ENCODE assay signal across 41 cellular contexts in genomic region chr5:109927639-109928038, GRCh38.
"Had no signal": no experiment of that assay in that cellular context is flagged by ENCODE, and none has a peak within 500 bp of the region (broad histone marks: within the 10 kb centered on the region; RNA-seq: fewer than 3 reads in every experiment).

No MANE protein-coding gene starts in this region.

- H3K4me3 Mint-ChIP-seq: activated naive CD4-positive, alpha-beta T cell treated with anti-CD3 and anti-CD28 coated beads for 36 hours; activated naive CD4-positive, alpha-beta T cell treated with anti-CD3 and anti-CD28 coated beads, Interleukin-2, amount 10 ng/mL, durations not matched to agents 7 days and 5 days; activated naive CD4-positive, alpha-beta T cell treated with anti-CD3 and anti-CD28 coated beads, Interleukin-2, amount 50 U/mL, for 24 hours; activated naive CD8-positive, alpha-beta T cell; activated naive CD8-positive, alpha-beta T cell treated with anti-CD3 and anti-CD28 coated beads for 36 hours; activated naive CD8-positive, alpha-beta T cell treated with anti-CD3 and anti-CD28 coated beads, Interleukin-2, amount 10 ng/mL, durations not matched to agents 7 days and 5 days; activated naive CD8-positive, alpha-beta T cell treated with anti-CD3 and anti-CD28 coated beads, Interleukin-2, amount 50 U/mL, for 24 hours; activated T-cell treated with anti-CD3 and anti-CD28 coated beads, Interleukin-2, amount 50 U/mL, for 24 hours; activated T-cell treated with anti-CD3 and anti-CD28 coated beads, Interleukin-2, amount 50 U/mL, for 4 hours; activated T-cell treated with anti-CD3 and anti-CD28 coated beads, Interleukin-2, amount 50 U/mL, for 72 hours; activated T-helper 1 cell treated with anti-CD3 and anti-CD28 coated beads, Interleukin-12 subunit alpha, Interleukin-12 subunit beta, Interleukin-2, Interleukin-4 antibody, amounts not matched to agents 30 ng/mL and 10 ng/mL and 1 ng/mL, durations not matched to agents 14 hours and 24 hours and 36 hours; activated T-helper 17 cell treated with anti-CD3 and anti-CD28 coated beads, Interleukin-2, amount 50 U/mL, for 72 hours; brain; central memory CD8-positive, alpha-beta T cell had no signal

- H3K4me1 ChIP-seq: adrenal gland, ascending aorta, body of pancreas, breast epithelium had no signal

- H3K27ac ChIP-seq: adrenal gland, ascending aorta, body of pancreas, brain microvascular endothelial cell, breast epithelium, cardiac muscle cell had no signal

- ATAC-seq: activated naive CD4-positive, alpha-beta T cell treated with anti-CD3 and anti-CD28 coated beads, Interleukin-2, amount 50 U/mL, for 72 hours; activated naive CD8-positive, alpha-beta T cell treated with anti-CD3 and anti-CD28 coated beads, Interleukin-2, amount 50 U/mL, for 24 hours; activated T-cell treated with anti-CD3 and anti-CD28 coated beads, Interleukin-2, amount 50 U/mL, for 4 hours; activated T-cell treated with anti-CD3 and anti-CD28 coated beads, Interleukin-2, amount 50 U/mL, for 72 hours; activated T-helper 17 cell treated with anti-CD3 and anti-CD28 coated beads, Interleukin-2, amount 50 U/mL, for 72 hours; body of pancreas had no signal

- DNase-seq: activated effector memory CD4-positive, alpha-beta T cell treated with anti-CD3 and anti-CD28 coated beads, Interleukin-2, amount 50 U/mL, for 16 hours; activated effector memory CD4-positive, alpha-beta T cell treated with Interleukin-2 at 50 U/mL for 16 hours; activated gamma-delta T cell; activated gamma-delta T cell treated with Interleukin-2 at 50 U/mL for 16 hours; activated naive CD4-positive, alpha-beta T cell; activated naive CD4-positive, alpha-beta T cell treated with anti-CD3 and anti-CD28 coated beads for 36 hours; activated naive CD4-positive, alpha-beta T cell treated with anti-CD3 and anti-CD28 coated beads, Interleukin-2, amount 10 ng/mL, durations not matched to agents 7 days and 5 days; activated naive CD4-positive, alpha-beta T cell treated with anti-CD3 and anti-CD28 coated beads, Interleukin-2, amount 50 U/mL, for 16 hours; activated naive CD4-positive, alpha-beta T cell treated with Interleukin-2 at 50 U/mL for 16 hours; activated naive CD8-positive, alpha-beta T cell treated with anti-CD3 and anti-CD28 coated beads for 36 hours; activated naive CD8-positive, alpha-beta T cell treated with anti-CD3 and anti-CD28 coated beads, Interleukin-2, amount 10 ng/mL, durations not matched to agents 7 days and 5 days; activated naive CD8-positive, alpha-beta T cell treated with anti-CD3 and anti-CD28 coated beads, Interleukin-2, amount 50 U/mL, for 24 hours; activated T-cell treated with anti-CD3 and anti-CD28 coated beads for 4 hours; activated T-cell treated with anti-CD3 and anti-CD28 coated beads, Interleukin-2, amount 50 U/mL, for 1 hour; activated T-cell treated with anti-CD3 and anti-CD28 coated beads, Interleukin-2, amount 50 U/mL, for 24 hours; activated T-cell treated with anti-CD3 and anti-CD28 coated beads, Interleukin-2, amount 50 U/mL, for 4 hours; activated T-cell treated with anti-CD3 and anti-CD28 coated beads, Interleukin-2, amount 50 U/mL, for 48 hours; activated T-cell treated with anti-CD3 and anti-CD28 coated beads, Interleukin-2, amount 50 U/mL, for 72 hours; adrenal gland; amniotic stem cell; amygdala; anterior cingulate cortex; aorta; body of pancreas; brain microvascular endothelial cell; caudate nucleus; central memory CD4-positive, alpha-beta T cell; cerebellar nuclear complex had no signal

- H3K36me3 Mint-ChIP-seq: activated naive CD8-positive, alpha-beta T cell treated with anti-CD3 and anti-CD28 coated beads for 36 hours; brain had no signal

- H3K9me3 Mint-ChIP-seq: activated naive CD4-positive, alpha-beta T cell treated with anti-CD3 and anti-CD28 coated beads for 36 hours; activated naive CD4-positive, alpha-beta T cell treated with anti-CD3 and anti-CD28 coated beads, Interleukin-2, amount 50 U/mL, for 24 hours; activated naive CD8-positive, alpha-beta T cell treated with anti-CD3 and anti-CD28 coated beads, Interleukin-2, amount 50 U/mL, for 24 hours; activated T-cell treated with anti-CD3 and anti-CD28 coated beads, Interleukin-2, amount 50 U/mL, for 24 hours; activated T-cell treated with anti-CD3 and anti-CD28 coated beads, Interleukin-2, amount 50 U/mL, for 4 hours; activated T-helper 1 cell treated with anti-CD3 and anti-CD28 coated beads, Interleukin-12 subunit alpha, Interleukin-12 subunit beta, Interleukin-2, Interleukin-4 antibody, amounts not matched to agents 30 ng/mL and 10 ng/mL and 1 ng/mL, durations not matched to agents 14 hours and 24 hours and 36 hours; activated T-helper 17 cell treated with anti-CD3 and anti-CD28 coated beads, Interleukin-2, amount 50 U/mL, for 72 hours; activated T-helper 2 cell treated with anti-CD3 and anti-CD28 coated beads, Interferon-gamma antibody, Interleukin-2, Interleukin-4, amounts not matched to agents 10 μg/mL and 5 μg/mL and 100 μg/mL, durations not matched to agents 14 hours and 24 hours and 36 hours; brain; central memory CD8-positive, alpha-beta T cell had no signal

- H3K27ac Mint-ChIP-seq: activated naive CD4-positive, alpha-beta T cell treated with anti-CD3 and anti-CD28 coated beads for 36 hours; activated naive CD4-positive, alpha-beta T cell treated with anti-CD3 and anti-CD28 coated beads, Interleukin-2, amount 10 ng/mL, durations not matched to agents 7 days and 5 days; activated naive CD4-positive, alpha-beta T cell treated with anti-CD3 and anti-CD28 coated beads, Interleukin-2, amount 50 U/mL, for 24 hours; activated naive CD4-positive, alpha-beta T cell treated with anti-CD3 and anti-CD28 coated beads, Interleukin-2, amount 50 U/mL, for 72 hours; activated naive CD8-positive, alpha-beta T cell; activated naive CD8-positive, alpha-beta T cell treated with anti-CD3 and anti-CD28 coated beads for 36 hours; activated naive CD8-positive, alpha-beta T cell treated with anti-CD3 and anti-CD28 coated beads, Interleukin-2, amount 10 ng/mL, durations not matched to agents 7 days and 5 days; activated naive CD8-positive, alpha-beta T cell treated with anti-CD3 and anti-CD28 coated beads, Interleukin-2, amount 50 U/mL, for 24 hours; activated T-cell treated with anti-CD3 and anti-CD28 coated beads, Interleukin-2, amount 50 U/mL, for 24 hours; activated T-cell treated with anti-CD3 and anti-CD28 coated beads, Interleukin-2, amount 50 U/mL, for 72 hours; activated T-helper 1 cell treated with anti-CD3 and anti-CD28 coated beads, Interleukin-12 subunit alpha, Interleukin-12 subunit beta, Interleukin-2, Interleukin-4 antibody, amounts not matched to agents 30 ng/mL and 10 ng/mL and 1 ng/mL, durations not matched to agents 14 hours and 24 hours and 36 hours; activated T-helper 17 cell treated with anti-CD3 and anti-CD28 coated beads, Interleukin-2, amount 50 U/mL, for 72 hours; activated T-helper 2 cell treated with anti-CD3 and anti-CD28 coated beads, Interferon-gamma antibody, Interleukin-2, Interleukin-4, amounts not matched to agents 10 μg/mL and 5 μg/mL and 100 μg/mL, durations not matched to agents 14 hours and 24 hours and 36 hours; brain had no signal

- H3K27me3 Mint-ChIP-seq: activated naive CD4-positive, alpha-beta T cell treated with anti-CD3 and anti-CD28 coated beads, Interleukin-2, amount 10 ng/mL, durations not matched to agents 7 days and 5 days; activated naive CD4-positive, alpha-beta T cell treated with anti-CD3 and anti-CD28 coated beads, Interleukin-2, amount 50 U/mL, for 24 hours; activated naive CD8-positive, alpha-beta T cell; activated naive CD8-positive, alpha-beta T cell treated with anti-CD3 and anti-CD28 coated beads for 36 hours; activated naive CD8-positive, alpha-beta T cell treated with anti-CD3 and anti-CD28 coated beads, Interleukin-2, amount 10 ng/mL, durations not matched to agents 7 days and 5 days; activated T-cell treated with anti-CD3 and anti-CD28 coated beads, Interleukin-2, amount 50 U/mL, for 24 hours; central memory CD8-positive, alpha-beta T cell had no signal

- H3K4me3 ChIP-seq: adrenal gland, ascending aorta, body of pancreas, breast epithelium, cardiac muscle cell had no signal

- H3K9me3 ChIP-seq: adrenal gland, ascending aorta, body of pancreas, breast epithelium had no signal

- H3K27me3 ChIP-seq: adrenal gland, ascending aorta, body of pancreas, brain microvascular endothelial cell, breast epithelium had no signal

- H3K36me3 ChIP-seq: adrenal gland, ascending aorta, brain microvascular endothelial cell, breast epithelium, cardiac muscle cell had no signal

- FAIRE-seq: astrocyte, bronchial epithelial cell had no signal
